Comparison of ENCODE assay signal across 9 cellular contexts in the genomic region with DNA sequence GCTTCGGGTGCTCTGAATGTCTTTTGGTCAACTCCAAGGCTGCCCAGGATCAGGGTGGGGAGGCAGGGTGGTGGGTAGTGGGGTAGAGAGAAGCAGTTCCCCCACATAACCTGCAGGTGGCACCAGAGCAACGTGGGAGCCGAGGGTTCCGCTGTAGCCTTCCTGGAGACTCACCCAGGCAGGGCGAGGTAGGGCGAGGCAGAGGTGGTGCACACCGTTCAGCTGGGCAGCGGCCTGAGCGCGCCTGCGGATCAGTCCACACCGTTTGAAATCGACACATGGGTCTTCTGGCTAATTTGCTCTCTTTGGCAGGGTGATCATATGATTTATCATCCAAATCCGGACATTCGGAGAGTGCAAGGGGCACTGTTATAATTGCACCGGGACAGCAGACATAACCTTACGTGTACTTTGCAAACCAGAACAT. TPM values are rescaled to one million over a fixed set of nuclear protein-coding genes. Genes with fewer than 3 reads are reported as not detected.
DNase-seq lines count a peak whose midpoint lies in the region; ATAC-seq and TF ChIP-seq lines count a peak whose summit lies in the region.
"Had no signal": no experiment of that assay in that cellular context is flagged by ENCODE, and none has a peak within 500 bp of the region (broad histone marks: within the 10 kb centered on the region; RNA-seq: fewer than 3 reads in every experiment).

No MANE protein-coding gene starts in this region.

- intact Hi-C loops in Panc1 (cut with micrococcal nuclease; ENCODE audit: unreplicated experiment) = loop anchor here (1.0 to 5.0 kb wide), 2 partner anchors 142 to 200 kb away; no protein-coding TSS in a partner anchor

- no peaks in the 10 kb centered on the region for H3K9me3 ChIP-seq in Panc1 (ENCODE audit: control insufficient read depth, insufficient read depth, low read depth, low read length)

- TF ChIP-seq CTCF in Panc1 (IDR thresholded peaks at IDR 0.05) = peak; percentile 88
- TF ChIP-seq CTCF in nephron progenitor cell (IDR thresholded peaks at IDR 0.05) = peak; percentile 91

- H3K27me3 Mint-ChIP-seq in nephron progenitor cell (ENCODE audit: low read depth, poor library complexity) = peaks cover 4% of the 10 kb centered on the region

- H3K27me3 ChIP-seq in Panc1 (ENCODE audit: control insufficient read depth, insufficient read depth, low read length) = 0 out of 2 replicates have a peak, but pooled peaks cover 3% of the 10 kb centered on the region

- H3K4me1 ChIP-seq in Panc1 (ENCODE audit: control insufficient read depth, insufficient read depth, low read length) = no peaks in the 10 kb centered on the region

- ATAC-seq in GM19397 (IDR thresholded peaks at IDR 0.05; ENCODE audit: unreplicated experiment) (peak; percentile 94), HG03565 (IDR thresholded peaks at IDR 0.05; ENCODE audit: unreplicated experiment) (peak; percentile 64), Panc1 (peak; percentile 100)

- peak; percentile 83 for DNase-seq in CD1c-positive myeloid dendritic cell (ENCODE audit: extremely low spot score)
- peak; percentile 52 for DNase-seq in Panc1 (ENCODE audit: low read depth, low spot score)
- peak; percentile 84 to 85 for DNase-seq in activated T-cell treated with anti-CD3 and anti-CD28 coated beads, Interleukin-2, amount 50 U/mL, for 48 hours
- DNase-seq in fibroblast of peridontal ligament (ENCODE audit: extremely low read depth) = peak; percentile 53
- peak; percentile 81 for DNase-seq in nephron progenitor cell
- DNase-seq in stimulated activated naive CD4-positive, alpha-beta T cell treated with Interleukin-2 at 50 U/mL for 16 hours (lab: John Stamatoyannopoulos, UW) = peak; percentile 69

- in situ Hi-C loops in Panc1 (cut with HindIII; ENCODE audit: low pct_unique_long_range_greater_than_20kb, low sequenced_read_pairs) = no loop called here

- H3K27ac Mint-ChIP-seq in nephron progenitor cell = no peak overlapping the region

- no peaks in the 10 kb centered on the region for H3K36me3 ChIP-seq in Panc1 (ENCODE audit: control insufficient read depth, insufficient read depth, low read length)

- H3K4me3 ChIP-seq in Panc1 (ENCODE audit: low read depth in 2 of 2, low read length in 2 of 2) = no peak overlapping the region
- H3K4me3 ChIP-seq: SK-N-MC had no signal

- no peaks in the 10 kb centered on the region for H3K36me3 Mint-ChIP-seq in nephron progenitor cell (ENCODE audit: low read depth)

- POLR2A ChIA-PET in Panc1 (lab: Charles Lee) = no interaction called here

- CTCF ChIA-PET in Panc1 (lab: Charles Lee) = interaction anchor here (0.6 to 1.0 kb wide), 2 partner anchors 199 to 275 kb away, joined by 3 read pairs; no protein-coding TSS in a partner anchor

- no TSS peak for BruUV-seq in Panc1 (replicated peaks; lab: Mats Ljungman, UMichigan)

- H3K9me3 Mint-ChIP-seq in nephron progenitor cell = no peaks in the 10 kb centered on the region

- H3K4me3 Mint-ChIP-seq in nephron progenitor cell = no peak overlapping the region

- peaks cover 26% of the 10 kb centered on the region for H3K4me1 Mint-ChIP-seq in nephron progenitor cell

- H3K27ac ChIP-seq in Panc1 (ENCODE audit: low read length) = no peak overlapping the region
- H3K27ac ChIP-seq: SK-N-MC had no signal

RNA-seq across cellular contexts. Expression of gene MAP3K8, which starts 41.4 kb away (rescaled TPM):
- total RNA-seq in Panc1 (2021; ENCODE audit: unreplicated experiment) = 4.8 TPM
- 1.3 TPM for polyA plus RNA-seq in Panc1 (2012; ENCODE audit: insufficient read length)

RNA-seq across cellular contexts. Expression of gene MTPAP, which starts 43.5 kb away (rescaled TPM):
- total RNA-seq in Panc1 (2021; ENCODE audit: unreplicated experiment) = 18.0 TPM
- 7.2 TPM for polyA plus RNA-seq in Panc1 (2012; ENCODE audit: insufficient read length)
